ENCODE assay signal across 11 cellular contexts in genomic region chr5:142319560-142320426, GRCh38. TPM values are rescaled to one million over a fixed set of nuclear protein-coding genes. Genes with fewer than 3 reads are reported as not detected.
DNase-seq lines count a peak whose midpoint lies in the region; ATAC-seq and TF ChIP-seq lines count a peak whose summit lies in the region.
"Had no signal": no experiment of that assay in that cellular context is flagged by ENCODE, and none has a peak within 500 bp of the region (broad histone marks: within the 10 kb centered on the region; RNA-seq: fewer than 3 reads in every experiment).

No MANE protein-coding gene starts in this region.

- no peaks in the 10 kb centered on the region for H3K9me3 ChIP-seq in mucosa of stomach (ENCODE audit: control insufficient read depth, low read length)
- H3K9me3 ChIP-seq in CD4-positive, alpha-beta T cell (ENCODE audit: control insufficient read depth, low read length) = no peaks in the 10 kb centered on the region

- peaks cover 99% of the 10 kb centered on the region for H3K79me2 ChIP-seq in ACC112 (ENCODE audit: control insufficient read depth, insufficient read depth, low read length, unreplicated experiment)

- no peak for ATAC-seq in GM21423 (IDR thresholded peaks at IDR 0.05; ENCODE audit: unreplicated experiment)
- ATAC-seq in CD4-positive, alpha-beta T cell (ENCODE audit: poor library complexity) = no peak
- ATAC-seq in GM21723 (IDR thresholded peaks at IDR 0.05; ENCODE audit: unreplicated experiment) = no peak
- ATAC-seq in stimulated activated naive CD8-positive, alpha-beta T cell treated with anti-CD3 and anti-CD28 coated beads, Interleukin-15, Interleukin-2, amounts not matched to agents 100 U/mL and 50 U/mL, for 24 hours = no peak

- POLR2A ChIA-PET in CD4-positive, alpha-beta T cell (lab: Charles Lee) = no interaction called here

- H3K9me3 Mint-ChIP-seq in CD4-positive, alpha-beta T cell = no peaks in the 10 kb centered on the region
- H3K9me3 Mint-ChIP-seq: CD4-positive, alpha-beta memory T cell; memory B cell had no signal

- peaks cover 47% of the 10 kb centered on the region for H3K4me1 Mint-ChIP-seq in CD4-positive, alpha-beta T cell (ENCODE audit: low read depth)

- H3K27me3 Mint-ChIP-seq in CD4-positive, alpha-beta T cell = peaks cover 54% of the 10 kb centered on the region

- no peak for TF ChIP-seq CTCF in CD4-positive, alpha-beta T cell (IDR thresholded peaks at IDR 0.05)

- peaks cover 15% of the 10 kb centered on the region; the same call in 1 of the 2 replicates for H3K36me3 ChIP-seq in ACC112 (ENCODE audit: insufficient read depth, low read length)
- no peaks in the 10 kb centered on the region for H3K36me3 ChIP-seq in mucosa of stomach (ENCODE audit: control insufficient read depth, insufficient read depth, low read length)

- H3K4me3 ChIP-seq in ACC112 (ENCODE audit: low read depth, low read length) (peak overlapping the region; percentile 93), mucosa of stomach (ENCODE audit: low read length) (no peak overlapping the region)

- H3K4me3 Mint-ChIP-seq in CD4-positive, alpha-beta T cell = no peak overlapping the region
- H3K4me3 Mint-ChIP-seq: CD4-positive, alpha-beta memory T cell; memory B cell had no signal

- peak overlapping the region; percentile 23 for H3K9ac ChIP-seq in mucosa of stomach (ENCODE audit: low read length)

- peak overlapping the region; percentile 11 for H2AFZ ChIP-seq in ACC112 (ENCODE audit: low read length, unreplicated experiment)

- H3K27me3 ChIP-seq in ACC112 (ENCODE audit: insufficient read depth, low read length) (no peaks in the 10 kb centered on the region), mucosa of stomach (ENCODE audit: control insufficient read depth, insufficient read depth, low read length) (no peaks in the 10 kb centered on the region)
- H3K27me3 ChIP-seq in CD4-positive, alpha-beta T cell (ENCODE audit: control insufficient read depth, insufficient read depth, low read length) = peaks cover 32% of the 10 kb centered on the region

- H3K36me3 Mint-ChIP-seq in CD4-positive, alpha-beta T cell (ENCODE audit: low read depth) = no peaks in the 10 kb centered on the region
- H3K36me3 Mint-ChIP-seq: CD4-positive, alpha-beta memory T cell; memory B cell had no signal

- intact Hi-C loops in CD4-positive, alpha-beta T cell (cut with DNase I, micrococcal nuclease) = loop anchor here (5.0 to 10.0 kb wide), 3 partner anchors 105 to 167 kb away; no protein-coding TSS in a partner anchor

- DNase-seq in HuH-7 (ENCODE audit: low spot score) (peak; percentile 33), epithelial cell of prostate (ENCODE audit: low read depth, low spot score) (no peak)
- DNase-seq in CD4-positive, alpha-beta T cell = no peak
- DNase-seq in stimulated activated naive CD8-positive, alpha-beta T cell treated with anti-CD3 and anti-CD28 coated beads, Interleukin-15, Interleukin-2, amounts not matched to agents 100 U/mL and 50 U/mL, for 24 hours = no peak
- DNase-seq: CD4-positive, alpha-beta memory T cell; NCI-H2081 had no signal

- no peak overlapping the region for H3K27ac Mint-ChIP-seq in CD4-positive, alpha-beta T cell
- H3K27ac Mint-ChIP-seq: CD4-positive, alpha-beta memory T cell; memory B cell had no signal

- peaks cover 71% of the 10 kb centered on the region for H3K4me1 ChIP-seq in ACC112 (ENCODE audit: control insufficient read depth, insufficient read depth, low read length, unreplicated experiment)
- peaks cover 56% of the 10 kb centered on the region for H3K4me1 ChIP-seq in mucosa of stomach (ENCODE audit: control insufficient read depth, insufficient read depth, low read length)

- H3K27ac ChIP-seq in ACC112 (ENCODE audit: low read depth, low read length) (peak overlapping the region; percentile 88), epithelial cell of prostate (peak overlapping the region; percentile 15)
- no peak overlapping the region for H3K27ac ChIP-seq in CD4-positive, alpha-beta T cell (ENCODE audit: low read depth, low read length)

- CTCF ChIA-PET in CD4-positive, alpha-beta T cell (lab: Charles Lee) = interaction anchor here (0.6 kb wide), 1 partner anchor 774 kb away, joined by 3 read pairs; no protein-coding TSS in a partner anchor

RNA-seq across cellular contexts. Expression of gene SPRY4, which starts 5.0 kb away (rescaled TPM):
- total RNA-seq in CD4-positive, alpha-beta T cell = under 1 TPM; 0.16 to 0.34 TPM
- total RNA-seq: CD4-positive, alpha-beta memory T cell had no signal
